12 cellular contexts compared by ENCODE assay signal in the genomic region with DNA sequence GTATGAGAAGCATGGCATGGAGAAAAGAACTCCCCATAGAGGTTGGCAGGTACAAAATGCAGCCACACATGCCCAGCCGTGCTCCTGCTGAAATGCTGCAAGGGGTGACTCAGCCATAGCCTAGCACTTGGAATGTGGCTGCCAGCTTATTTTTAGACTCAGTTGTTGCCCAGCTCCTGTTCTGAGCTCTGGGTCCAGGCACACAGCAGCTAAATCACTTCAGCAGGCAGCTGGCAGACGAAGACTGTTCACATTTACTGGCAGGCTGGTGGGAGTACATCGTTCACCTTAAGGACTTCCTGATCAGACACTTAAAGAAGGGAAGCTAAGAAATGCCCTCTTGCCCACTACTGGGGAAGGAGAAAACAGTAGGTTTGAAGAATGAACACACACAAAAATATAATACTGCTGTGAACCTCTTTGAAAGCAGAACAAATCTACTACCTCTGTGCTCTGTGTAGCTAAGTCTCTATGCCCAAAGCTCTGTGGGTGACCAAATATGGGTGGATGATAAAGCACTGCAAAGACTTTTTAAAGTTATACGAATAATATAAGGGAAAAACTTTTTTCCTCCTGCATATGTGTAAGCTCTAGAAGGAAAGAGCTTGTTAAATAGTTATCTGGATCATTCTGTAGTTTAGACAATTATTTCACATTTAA.
DNase-seq lines count a peak whose midpoint lies in the region; ATAC-seq, FAIRE-seq and TF ChIP-seq lines count a peak whose summit lies in the region.
"Had no signal": no experiment of that assay in that cellular context is flagged by ENCODE, and none has a peak within 500 bp of the region (broad histone marks: within the 10 kb centered on the region; RNA-seq: fewer than 3 reads in every experiment).

No MANE protein-coding gene starts in this region.

- no peaks in the 10 kb centered on the region for H3K79me2 ChIP-seq in astrocyte (ENCODE audit: insufficient read depth, low read length)
- H3K79me2 ChIP-seq in hepatocyte, result no peaks in the 10 kb centered on the region

- in situ Hi-C loops in transverse colon (cut with MboI; ENCODE audit: low pct_ligation_motif_present in 1 of 4, low pct_unique_long_range_greater_than_20kb in 1 of 4, low sequenced_read_pairs in 3 of 4), result no loop called here

- H3K4me1 Mint-ChIP-seq in astrocyte (ENCODE audit: low read depth, unreplicated experiment), result peaks cover 19% of the 10 kb centered on the region

- no peaks in the 10 kb centered on the region for H3K27me3 ChIP-seq in astrocyte (ENCODE audit: insufficient read depth, low read length)
- H3K27me3 ChIP-seq in hepatocyte, result no peaks in the 10 kb centered on the region
- no peaks in the 10 kb centered on the region for H3K27me3 ChIP-seq in transverse colon
- H3K27me3 ChIP-seq: tibial nerve had no signal

- no peak for TF ChIP-seq CTCF in astrocyte (IDR thresholded peaks at IDR 0.05; ENCODE audit: insufficient read depth, low read depth, low read length)
- TF ChIP-seq CTCF in hepatocyte (IDR thresholded peaks at IDR 0.05; ENCODE audit: poor library complexity), result no peak
- no peak for TF ChIP-seq CTCF in transverse colon (IDR thresholded peaks at IDR 0.05)

- intact Hi-C loops in transverse colon (cut with DNase I; ENCODE audit: low total_unique reads), result no loop called here

- H3K27me3 Mint-ChIP-seq in astrocyte (ENCODE audit: low read depth, unreplicated experiment), result no peaks in the 10 kb centered on the region

- no peaks in the 10 kb centered on the region for H4K20me1 ChIP-seq in astrocyte (ENCODE audit: insufficient read depth, low read length)
- H4K20me1 ChIP-seq in hepatocyte (ENCODE audit: insufficient read depth, poor library complexity, severe bottlenecking), result no peaks in the 10 kb centered on the region

- H3K27ac ChIP-seq in astrocyte (ENCODE audit: low read depth, low read length) (no peak overlapping the region), hepatocyte (peak overlapping the region; percentile 20), transverse colon (peak overlapping the region in 3 of 4 donors; percentile 19 to 27 (median 23))
- H3K27ac ChIP-seq: lower lobe of right lung, tibial nerve had no signal

- FAIRE-seq in astrocyte (lab: Jason Lieb, UNC), result no peak

- no peak overlapping the region for H3K4me3 Mint-ChIP-seq in astrocyte (ENCODE audit: unreplicated experiment)

- H2AFZ ChIP-seq in astrocyte (ENCODE audit: low read depth, low read length), result peak overlapping the region; percentile 64
- H2AFZ ChIP-seq in hepatocyte, result no peak overlapping the region

- DNase-seq in NCI-H1417 (lab: John Stamatoyannopoulos, UW), result peak in 2 of 3 experiments; percentile 20 to 61
- no peak for DNase-seq in NCI-H1417 treated with DMSO at 0.1 percent for 48 hours (lab: John Stamatoyannopoulos, UW)
- DNase-seq in astrocyte (ENCODE audit: low read depth), result peak; percentile 53
- DNase-seq in hepatocyte (ENCODE audit: low spot score), result no peak
- peak; percentile 8 for DNase-seq in transverse colon
- no peak for DNase-seq in DMS53 treated with DMSO at 0.1 percent for 48 hours (lab: John Stamatoyannopoulos, UW; ENCODE audit: unreplicated experiment)
- DNase-seq in NCI-H2107 (lab: John Stamatoyannopoulos, UW), result no peak
- DNase-seq: effector memory CD4-positive, alpha-beta T cell; lower lobe of right lung; NCI-H2171 treated with DMSO at 0.1 percent for 48 hours had no signal

- TF ChIP-seq POLR2A in transverse colon (IDR thresholded peaks at IDR 0.05), result no peak

- TF ChIP-seq EP300 in transverse colon (IDR thresholded peaks at IDR 0.05; ENCODE audit: low read depth), result no peak

- no peaks in the 10 kb centered on the region for H3K36me3 ChIP-seq in astrocyte (ENCODE audit: insufficient read depth, low read length)
- H3K36me3 ChIP-seq in hepatocyte (replicated peaks; ENCODE audit: insufficient read depth, low read depth), result no peaks in the 10 kb centered on the region
- no peaks in the 10 kb centered on the region for H3K36me3 ChIP-seq in transverse colon
- H3K36me3 ChIP-seq: lower lobe of right lung, tibial nerve had no signal

- H3K9me3 ChIP-seq in astrocyte (ENCODE audit: insufficient read depth, low read depth, low read length), result no peaks in the 10 kb centered on the region
- no peaks in the 10 kb centered on the region for H3K9me3 ChIP-seq in hepatocyte (ENCODE audit: low read depth)
- no peaks in the 10 kb centered on the region for H3K9me3 ChIP-seq in transverse colon
- H3K9me3 ChIP-seq: lower lobe of right lung, tibial nerve had no signal

- H3K27ac Mint-ChIP-seq in astrocyte (ENCODE audit: unreplicated experiment), result peak overlapping the region; percentile 84

- H3K4me1 ChIP-seq in astrocyte (ENCODE audit: insufficient read depth, low read length) (peaks cover 8% of the 10 kb centered on the region), hepatocyte (ENCODE audit: insufficient read depth) (peaks cover 6% of the 10 kb centered on the region), transverse colon (no peaks in the 10 kb centered on the region)
- H3K4me1 ChIP-seq: lower lobe of right lung, tibial nerve had no signal

- H3K4me2 ChIP-seq in astrocyte (ENCODE audit: low read length), result peak overlapping the region; percentile 63
- no peak overlapping the region for H3K4me2 ChIP-seq in hepatocyte

- WGBS in hepatocyte (ENCODE audit: low lambda C conversion rate, missing lambda C conversion rate), result 66% methylated on average over 4 of the region's 4 CpGs
- 52 to 65% methylated on average over 2 to 4 of the region's 4 CpGs for WGBS in transverse colon (ENCODE audit: low coverage in 1 of 2), 2 donors

- H3K9me2 ChIP-seq in hepatocyte (replicated peaks; ENCODE audit: insufficient read depth), result no peaks in the 10 kb centered on the region

- no peak for ATAC-seq in GM18907 (IDR thresholded peaks at IDR 0.05; ENCODE audit: unreplicated experiment)

- no peak overlapping the region for H3K9ac ChIP-seq in astrocyte (ENCODE audit: low read length)

- H3K9me3 Mint-ChIP-seq in astrocyte (ENCODE audit: unreplicated experiment), result no peaks in the 10 kb centered on the region

- no peaks in the 10 kb centered on the region for H3K36me3 Mint-ChIP-seq in astrocyte (ENCODE audit: low read depth, unreplicated experiment)

- H3K4me3 ChIP-seq in astrocyte (ENCODE audit: insufficient read depth, low read depth, low read length), result peak overlapping the region; percentile 11
- no peak overlapping the region for H3K4me3 ChIP-seq in hepatocyte
- H3K4me3 ChIP-seq in transverse colon, result no peak overlapping the region
- H3K4me3 ChIP-seq: lower lobe of right lung, tibial nerve had no signal

Comparison
In these comparisons a context has a peak if more than half of its experiments do, and no peak if none do; other contexts are left out.
1. DNase-seq: peak in NCI-H1417 (2 of 3), astrocyte (single experiment) and transverse colon (single experiment); none in NCI-H1417 treated with DMSO at 0.1 percent for 48 hours (single experiment), hepatocyte (single experiment), DMS53 treated with DMSO at 0.1 percent for 48 hours (single experiment) and NCI-H2107 (single experiment).